ENCODE assay signal across 1 cellular context in the genomic region with DNA sequence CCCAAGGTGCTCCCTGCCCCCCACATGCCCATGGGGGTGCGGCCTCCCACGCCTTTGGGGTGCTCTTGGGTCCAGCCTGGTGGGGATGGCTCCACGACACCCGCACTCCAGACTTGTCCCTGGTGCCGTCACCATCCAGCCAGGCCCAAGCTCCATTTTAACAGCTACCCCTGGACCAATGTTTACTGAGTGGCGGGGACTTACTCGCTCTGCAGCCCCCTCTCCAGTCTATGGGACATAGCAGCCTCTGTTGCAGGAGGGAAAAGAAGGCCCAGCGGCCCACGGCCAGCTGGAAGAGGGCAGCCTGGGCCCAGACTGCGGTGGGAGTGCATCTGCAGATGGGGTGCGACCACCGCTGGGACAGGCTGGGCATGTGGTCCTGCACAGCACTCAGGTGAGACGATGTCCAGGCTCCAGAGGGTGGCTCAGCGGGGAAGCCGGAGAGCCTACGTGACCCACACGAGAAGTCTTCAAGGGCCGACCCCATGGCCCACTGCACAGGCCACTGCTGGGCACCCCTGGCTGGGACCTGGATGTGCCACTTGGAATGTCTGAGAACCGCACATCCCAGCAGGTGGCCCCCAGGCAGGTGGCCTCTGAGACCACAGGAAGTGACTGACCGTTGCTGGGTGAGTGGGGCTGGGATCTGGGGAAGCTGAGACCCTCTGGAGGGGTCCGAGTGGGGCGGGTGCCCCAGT.
TF ChIP-seq lines count a peak whose summit lies in the region.

No MANE protein-coding gene starts in this region.

TF ChIP-seq in GM12891, 5 proteins besides CTCF, POLR2A, EP300 and RAD21 (continued from another document):
- TF ChIP-seq POLR2AphosphoS5 (IDR thresholded peaks at IDR 0.05; ENCODE audit: low read depth, low read length) (no peak), SPI1 (IDR thresholded peaks at IDR 0.05; ENCODE audit: low read depth, low read length) (no peak)
